ENCODE assay signal across 13 cellular contexts in the genomic region with DNA sequence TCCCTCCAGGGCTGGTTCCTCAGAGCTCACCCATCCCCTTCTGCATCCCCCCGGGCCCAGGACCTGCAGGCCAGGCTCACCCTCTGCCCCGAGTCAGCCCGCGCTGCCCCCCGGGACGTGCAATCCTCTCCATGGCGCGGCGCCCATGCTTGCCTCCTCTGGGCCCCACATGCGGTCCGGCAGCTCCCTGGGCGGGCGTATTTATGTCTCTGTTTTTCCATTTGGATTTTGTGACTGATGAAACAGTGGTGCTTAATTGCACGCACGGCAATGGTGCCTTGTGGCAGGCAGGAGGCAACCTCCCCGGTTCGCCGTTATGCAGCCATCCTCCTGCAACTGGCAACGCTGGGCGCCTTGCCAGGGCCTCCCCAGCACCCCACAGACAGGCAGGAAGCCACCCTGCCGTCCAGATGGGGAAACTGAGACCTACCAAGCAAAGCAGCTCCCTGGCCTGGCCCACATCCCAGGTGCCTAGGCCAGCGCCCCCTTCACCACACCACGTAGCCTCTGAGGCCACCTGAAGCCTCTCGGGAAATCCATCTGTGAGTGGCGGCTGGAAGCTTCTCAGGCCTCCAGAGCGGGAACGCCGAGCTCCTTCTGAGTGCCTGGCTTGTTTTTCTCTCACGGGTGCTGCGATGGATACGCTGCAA. TPM values are rescaled to one million over a fixed set of nuclear protein-coding genes. Genes with fewer than 3 reads are reported as not detected.
DNase-seq lines count a peak whose midpoint lies in the region; ATAC-seq and TF ChIP-seq lines count a peak whose summit lies in the region.
"Had no signal": no experiment of that assay in that cellular context is flagged by ENCODE, and none has a peak within 500 bp of the region (broad histone marks: within the 10 kb centered on the region; RNA-seq: fewer than 3 reads in every experiment).

No MANE protein-coding gene starts in this region.

- intact Hi-C loops in CD4-positive, alpha-beta T cell (cut with DNase I, micrococcal nuclease): no loop called here
- intact Hi-C loops in natural killer cell (cut with micrococcal nuclease): no loop called here

- H3K27ac Mint-ChIP-seq in CD4-positive, alpha-beta T cell: no peak overlapping the region
- no peak overlapping the region for H3K27ac Mint-ChIP-seq in natural killer cell

- H3K27me3 Mint-ChIP-seq in CD4-positive, alpha-beta T cell: peaks cover 37% of the 10 kb centered on the region
- no peaks in the 10 kb centered on the region for H3K27me3 Mint-ChIP-seq in natural killer cell (ENCODE audit: low read depth in 2 of 2)

- CTCF ChIA-PET in CD4-positive, alpha-beta T cell (lab: Charles Lee): no interaction called here

- H3K9ac ChIP-seq in adipocyte (ENCODE audit: low read length): no peak overlapping the region

- TF ChIP-seq CTCF in AG10803 (conservative IDR thresholded peaks at IDR 0.05; ENCODE audit: low read length): peak; percentile 22; the same call in 1 of the 2 replicates
- no peak for TF ChIP-seq CTCF in CD4-positive, alpha-beta T cell (IDR thresholded peaks at IDR 0.05)
- no peak for TF ChIP-seq CTCF in natural killer cell (IDR thresholded peaks at IDR 0.05)
- no peak for TF ChIP-seq CTCF in Peyer's patch (IDR thresholded peaks at IDR 0.05)

- H3K9me3 Mint-ChIP-seq in CD4-positive, alpha-beta T cell: no peaks in the 10 kb centered on the region
- no peaks in the 10 kb centered on the region for H3K9me3 Mint-ChIP-seq in natural killer cell

- POLR2A ChIA-PET in CD4-positive, alpha-beta T cell (lab: Charles Lee): no interaction called here

- TF ChIP-seq POLR2A in Peyer's patch (IDR thresholded peaks at IDR 0.05): no peak

- H3K4me1 Mint-ChIP-seq in CD4-positive, alpha-beta T cell (ENCODE audit: low read depth): no peaks in the 10 kb centered on the region
- peaks cover 0 to 31% of the 10 kb centered on the region in 2 donors for H3K4me1 Mint-ChIP-seq in natural killer cell

- no peaks in the 10 kb centered on the region for H3K36me3 ChIP-seq in adipocyte (ENCODE audit: control insufficient read depth, insufficient read depth, low read length, severe bottlenecking)
- H3K36me3 ChIP-seq in Peyer's patch: no peaks in the 10 kb centered on the region
- H3K36me3 ChIP-seq: tibial nerve had no signal

- H3K27ac ChIP-seq in CD4-positive, alpha-beta T cell (ENCODE audit: low read depth, low read length): no peak overlapping the region
- no peak overlapping the region for H3K27ac ChIP-seq in Peyer's patch
- H3K27ac ChIP-seq: HL-60, RWPE1 had no signal

- peak; percentile 80 for DNase-seq in AG10803 (ENCODE audit: low read depth)
- no peak for DNase-seq in CD4-positive, alpha-beta T cell
- DNase-seq in adipocyte (ENCODE audit: low read depth): peak; percentile 51
- no peak for DNase-seq in natural killer cell
- no peak for DNase-seq in retina
- no peak for DNase-seq in NCI-H226
- DNase-seq in Peyer's patch: no peak
- DNase-seq: amniotic stem cell, islet precursor cell had no signal

- H3K4me1 ChIP-seq in adipocyte (ENCODE audit: control insufficient read depth, insufficient read depth, low read length): peaks cover 11% of the 10 kb centered on the region
- H3K4me1 ChIP-seq in Peyer's patch: peaks cover 0 to 7% (median 0%) of the 10 kb centered on the region in 4 donors

- H3K4me3 ChIP-seq in AG10803 (ENCODE audit: low read length) (peak overlapping the region; percentile 56), adipocyte (ENCODE audit: low read length) (no peak overlapping the region), Peyer's patch (no peak overlapping the region)

- H3K9me3 ChIP-seq in CD4-positive, alpha-beta T cell (ENCODE audit: control insufficient read depth, low read length): no peaks in the 10 kb centered on the region
- H3K9me3 ChIP-seq in adipocyte (ENCODE audit: control insufficient read depth, low read length): no peaks in the 10 kb centered on the region
- no peaks in the 10 kb centered on the region for H3K9me3 ChIP-seq in Peyer's patch
- H3K9me3 ChIP-seq: tibial nerve had no signal

- H3K36me3 Mint-ChIP-seq in CD4-positive, alpha-beta T cell (ENCODE audit: low read depth): no peaks in the 10 kb centered on the region
- no peaks in the 10 kb centered on the region for H3K36me3 Mint-ChIP-seq in natural killer cell

- H3K27me3 ChIP-seq in CD4-positive, alpha-beta T cell (ENCODE audit: control insufficient read depth, insufficient read depth, low read length): peaks cover 27% of the 10 kb centered on the region
- H3K27me3 ChIP-seq in adipocyte (replicated peaks; ENCODE audit: control insufficient read depth, insufficient read depth, low read length) (peaks cover 20% of the 10 kb centered on the region), Peyer's patch (peaks cover 0 to 5% of the 10 kb centered on the region in 2 donors)

- ATAC-seq in CD4-positive, alpha-beta T cell (ENCODE audit: poor library complexity): no peak
- ATAC-seq in natural killer cell (no peak), HG03039 (IDR thresholded peaks at IDR 0.05; ENCODE audit: unreplicated experiment) (no peak)

- H3K4me3 Mint-ChIP-seq in CD4-positive, alpha-beta T cell: peak overlapping the region; percentile 70
- peak overlapping the region; percentile 86 for H3K4me3 Mint-ChIP-seq in natural killer cell

RNA-seq across cellular contexts. Expression of gene UNCX, which starts 58.5 kb away (rescaled TPM):
- total RNA-seq in CD4-positive, alpha-beta T cell: not detected
- not detected for total RNA-seq in natural killer cell
- not detected for total RNA-seq in Peyer's patch
- total RNA-seq: tibial nerve had no signal

Comparison
In these comparisons a context has a peak if more than half of its experiments do, and no peak if none do; other contexts are left out.
1. DNase-seq: peak in AG10803 (single experiment) and adipocyte (single experiment); none in CD4-positive, alpha-beta T cell (0 of 10), natural killer cell (single experiment), retina (single experiment), NCI-H226 (single experiment) and Peyer's patch (0 of 3).